ENCODE assay signal across 17 cellular contexts in the genomic region with DNA sequence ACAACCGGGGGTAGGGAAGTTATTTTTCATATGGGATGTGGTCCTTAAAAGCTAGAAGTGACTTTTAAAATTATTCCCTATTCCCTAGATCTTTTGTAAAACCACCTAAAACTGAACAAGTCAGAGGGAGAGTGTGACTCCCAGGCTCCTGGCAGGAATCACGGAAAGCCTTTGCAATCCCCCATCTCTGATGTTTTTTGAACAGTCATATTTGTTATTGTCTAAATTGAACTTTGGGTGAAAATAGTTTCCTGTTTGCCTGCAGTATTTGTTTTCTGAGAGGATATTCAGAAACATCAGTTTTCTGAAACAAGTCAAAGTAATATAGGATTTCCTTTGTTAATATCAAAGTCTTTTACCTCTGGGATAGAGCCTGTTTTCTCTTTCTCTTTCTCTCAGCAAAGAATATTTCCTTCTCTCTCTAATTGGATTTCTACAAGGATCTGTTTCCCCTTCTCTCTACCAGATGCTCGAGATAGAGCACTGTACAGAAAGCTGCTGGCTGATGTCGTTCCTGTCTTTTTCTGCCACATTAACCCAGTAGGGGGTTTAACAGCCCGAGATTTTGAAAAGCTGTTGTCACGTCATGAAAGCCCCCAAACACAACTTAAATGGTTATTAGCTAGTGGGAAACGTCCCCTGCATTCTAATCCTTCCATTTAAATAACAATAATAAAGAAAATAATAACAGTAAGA.
DNase-seq lines count a peak whose midpoint lies in the region; FAIRE-seq and TF ChIP-seq lines count a peak whose summit lies in the region.
"Had no signal": no experiment of that assay in that cellular context is flagged by ENCODE, and none has a peak within 500 bp of the region (broad histone marks: within the 10 kb centered on the region; RNA-seq: fewer than 3 reads in every experiment).

No MANE protein-coding gene starts in this region.

- DNase-seq in NCI-H2227 (lab: John Stamatoyannopoulos, UW; ENCODE audit: unreplicated experiment) = peak; percentile 76
- peak; percentile 27 for DNase-seq in NCI-H82 treated with DMSO at 0.1 percent for 48 hours (lab: John Stamatoyannopoulos, UW; ENCODE audit: unreplicated experiment)
- DNase-seq in endothelial cell of umbilical vein (ENCODE audit: low read depth, low spot score) = peak; percentile 81
- DNase-seq in pulmonary artery endothelial cell (ENCODE audit: low read depth, low spot score) = peak; percentile 15
- no peak for DNase-seq in Ammon's horn (ENCODE audit: low spot score)
- DNase-seq in CD14-positive monocyte (ENCODE audit: low spot score) = no peak
- no peak for DNase-seq in transverse colon
- DNase-seq in H4 (ENCODE audit: low spot score) = no peak
- DNase-seq: DMS79, GDM1, GOT3, NCI-H524 treated with DMSO at 0.1 percent for 48 hours had no signal

- H3K27me3 ChIP-seq in endothelial cell of umbilical vein (ENCODE audit: control insufficient read depth in 2 of 2, insufficient read depth in 2 of 2, low read length in 2 of 2) = no peaks in the 10 kb centered on the region
- no peaks in the 10 kb centered on the region for H3K27me3 ChIP-seq in transverse colon
- H3K27me3 ChIP-seq: MG63 had no signal

- H3K36me3 Mint-ChIP-seq in CD14-positive monocyte = no peaks in the 10 kb centered on the region

- dilution Hi-C loops in endothelial cell of umbilical vein (cut with MboI; ENCODE audit: extremely low pct_ligation_motif_present, low sequenced_read_pairs) = no loop called here

- H3K4me1 Mint-ChIP-seq in CD14-positive monocyte = no peaks in the 10 kb centered on the region
- H3K4me1 Mint-ChIP-seq: CD8-positive, alpha-beta memory T cell had no signal

- H3K36me3 ChIP-seq in endothelial cell of umbilical vein (ENCODE audit: control insufficient read depth in 2 of 2, extremely low read depth in 1 of 2, insufficient read depth in 2 of 2, low read length in 2 of 2) = no peaks in the 10 kb centered on the region
- H3K36me3 ChIP-seq in transverse colon = no peaks in the 10 kb centered on the region
- H3K36me3 ChIP-seq: MG63 had no signal

- no peak overlapping the region for H3K27ac Mint-ChIP-seq in CD14-positive monocyte

- H3K4me2 ChIP-seq in endothelial cell of umbilical vein (ENCODE audit: insufficient read depth, low read length) = peak overlapping the region; percentile 73

- H3K27me3 Mint-ChIP-seq in CD14-positive monocyte (ENCODE audit: low read depth in 3 of 3) = peaks cover 0 to 2% (median 0%) of the 10 kb centered on the region in 3 donors

- intact Hi-C loops in endothelial cell of umbilical vein (cut with micrococcal nuclease) = loop anchor here (1.0 to 2.0 kb wide), 4 partner anchors 31 to 778 kb away; no protein-coding TSS in a partner anchor
- intact Hi-C loops in CD14-positive monocyte (cut with micrococcal nuclease) = loop anchor here (2.0 to 10.0 kb wide), 2 partner anchors 544 kb away; no protein-coding TSS in a partner anchor
- intact Hi-C loops in transverse colon (cut with DNase I; ENCODE audit: low total_unique reads) = loop anchor here (5.0 to 10.0 kb wide), 2 partner anchors 394 to 541 kb away; no protein-coding TSS in a partner anchor

- in situ Hi-C loops in transverse colon (cut with MboI; ENCODE audit: low pct_ligation_motif_present in 1 of 4, low pct_unique_long_range_greater_than_20kb in 1 of 4, low sequenced_read_pairs in 3 of 4) = loop anchor here (10.0 to 25.0 kb wide), 4 partner anchors 386 to 986 kb away; no protein-coding TSS in a partner anchor

- CTCF ChIA-PET in endothelial cell of umbilical vein (lab: Charles Lee) = interaction anchor here (0.6 to 7.7 kb wide), 51 partner anchors 8 to 1194 kb away, joined by 3 to 86 read pairs (median 4); no protein-coding TSS in a partner anchor

- TF ChIP-seq POLR2A in endothelial cell of umbilical vein (IDR thresholded peaks at IDR 0.05; ENCODE audit: low read depth, low read length) (no peak), transverse colon (IDR thresholded peaks at IDR 0.05) (no peak)

- BruUV-seq in endothelial cell of umbilical vein (replicated peaks; lab: Mats Ljungman, UMichigan) = no TSS peak

- TF ChIP-seq CTCF in endothelial cell of umbilical vein (IDR thresholded peaks at IDR 0.05; ENCODE audit: extremely low read depth in 1 of 2, insufficient read depth in 1 of 2, low read depth in 1 of 2, low read length in 2 of 2) (no peak), CD14-positive monocyte (IDR thresholded peaks at IDR 0.05) (no peak), transverse colon (IDR thresholded peaks at IDR 0.05) (no peak)

- H3K9me3 Mint-ChIP-seq in CD14-positive monocyte = no peaks in the 10 kb centered on the region
- H3K9me3 Mint-ChIP-seq: CD8-positive, alpha-beta memory T cell had no signal

- H4K20me1 ChIP-seq in endothelial cell of umbilical vein (replicated peaks; ENCODE audit: control insufficient read depth, extremely low read depth, insufficient read depth, low read length) = no peaks in the 10 kb centered on the region

- peak overlapping the region in 1 of 3 experiments; percentile 32 for H3K4me3 ChIP-seq in endothelial cell of umbilical vein (replicated peaks in 1 of 3; ENCODE audit: insufficient read depth in 1 of 3, low read depth in 1 of 3, low read length in 3 of 3)
- H3K4me3 ChIP-seq in transverse colon = no peak overlapping the region
- H3K4me3 ChIP-seq: GM12878, MG63 had no signal

- TF ChIP-seq EP300 in transverse colon (IDR thresholded peaks at IDR 0.05; ENCODE audit: low read depth) = no peak

- no peaks in the 10 kb centered on the region for H3K9me1 ChIP-seq in endothelial cell of umbilical vein (replicated peaks; ENCODE audit: control insufficient read depth, extremely low read depth, insufficient read depth, low read length)

- H3K4me1 ChIP-seq in endothelial cell of umbilical vein (ENCODE audit: control insufficient read depth, extremely low read depth, insufficient read depth, low read length) (peaks cover 12% of the 10 kb centered on the region), transverse colon (no peaks in the 10 kb centered on the region)

- no peak overlapping the region for H3K4me3 Mint-ChIP-seq in CD14-positive monocyte
- H3K4me3 Mint-ChIP-seq: CD8-positive, alpha-beta memory T cell had no signal

- H3K9me3 ChIP-seq in endothelial cell of umbilical vein (replicated peaks; ENCODE audit: control insufficient read depth, insufficient read depth, low read length) = no peaks in the 10 kb centered on the region
- H3K9me3 ChIP-seq in transverse colon = no peaks in the 10 kb centered on the region
- H3K9me3 ChIP-seq: MG63 had no signal

- FAIRE-seq in endothelial cell of umbilical vein (lab: Jason Lieb, UNC) = peak; percentile 56
- FAIRE-seq: A204.1, GM12878 had no signal

- no peak overlapping the region for H2AFZ ChIP-seq in endothelial cell of umbilical vein (ENCODE audit: low read depth, low read length)

- H3K27ac ChIP-seq in endothelial cell of umbilical vein (ENCODE audit: insufficient read depth, low read depth, low read length) (no peak overlapping the region), transverse colon (no peak overlapping the region)
- H3K27ac ChIP-seq: RWPE1 had no signal

- WGBS in transverse colon (ENCODE audit: low coverage in 1 of 2), 2 donors = 74 to 77% methylated on average over 7 of the region's 7 CpGs

- H3K9ac ChIP-seq in endothelial cell of umbilical vein (replicated peaks; ENCODE audit: extremely low read depth, insufficient read depth, low read length) = no peak overlapping the region

- POLR2A ChIA-PET in endothelial cell of umbilical vein (lab: Charles Lee) = no interaction called here

- H3K79me2 ChIP-seq in endothelial cell of umbilical vein (ENCODE audit: control insufficient read depth, insufficient read depth, low read length) = no peaks in the 10 kb centered on the region

TF ChIP-seq in endothelial cell of umbilical vein, 7 proteins besides CTCF, POLR2A, EP300 and RAD21:
- TF ChIP-seq GATA2 (IDR thresholded peaks at IDR 0.05; ENCODE audit: insufficient read depth, insufficient read length, low read depth, low read length) (no peak), EZH2 (IDR thresholded peaks at IDR 0.05; ENCODE audit: borderline replicate concordance, low read depth, low read length, severe bottlenecking) (no peak), JUN (IDR thresholded peaks at IDR 0.05; ENCODE audit: borderline replicate concordance, insufficient read depth, insufficient read length, low read depth) (no peak), FOS (IDR thresholded peaks at IDR 0.05; ENCODE audit: borderline replicate concordance, insufficient read depth, low read length) (no peak), MYC (IDR thresholded peaks at IDR 0.05; ENCODE audit: low read depth, low read length) (no peak), POLR2AphosphoS5 (IDR thresholded peaks at IDR 0.05; ENCODE audit: insufficient read depth, low read depth, low read length) (no peak)
- TF ChIP-seq, protein P1, sequence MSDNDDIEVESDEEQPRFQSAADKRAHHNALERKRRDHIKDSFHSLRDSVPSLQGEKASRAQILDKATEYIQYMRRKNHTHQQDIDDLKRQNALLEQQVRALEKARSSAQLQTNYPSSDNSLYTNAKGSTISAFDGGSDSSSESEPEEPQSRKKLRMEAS (IDR thresholded peaks at IDR 0.05; ENCODE audit: insufficient read depth, insufficient read length) = no peak

Comparison
In these comparisons a context has a peak if more than half of its experiments do, and no peak if none do; other contexts are left out.
1. DNase-seq: peak in NCI-H2227 (single experiment), NCI-H82 treated with DMSO at 0.1 percent for 48 hours (single experiment), endothelial cell of umbilical vein (single experiment) and pulmonary artery endothelial cell (single experiment); none in Ammon's horn (single experiment), CD14-positive monocyte (single experiment), transverse colon (single experiment) and H4 (single experiment).